ENCODE assay signal across 18 cellular contexts in the genomic region with DNA sequence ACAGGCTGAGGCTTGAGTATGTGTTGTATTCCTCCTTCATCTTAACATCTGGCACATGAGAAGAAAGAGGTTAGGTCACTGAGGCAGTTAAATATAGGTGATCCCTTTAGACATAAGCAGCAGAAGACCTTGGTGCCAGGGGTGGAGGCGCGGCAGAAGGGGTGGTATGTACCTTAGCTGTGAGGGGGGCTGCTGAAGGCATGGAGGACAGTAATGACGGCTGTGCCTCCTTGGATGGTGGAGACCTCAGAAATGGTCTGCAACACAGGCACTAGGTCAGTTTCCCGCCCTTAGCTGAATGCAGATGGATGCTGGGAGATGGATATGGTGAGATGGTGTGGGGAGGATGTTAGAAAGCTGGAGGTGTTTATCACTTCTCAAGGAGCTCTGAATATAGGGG. TPM values are rescaled to one million over a fixed set of nuclear protein-coding genes. Genes with fewer than 3 reads are reported as not detected.
A peak's percentile ranks its signal among the peaks of the same experiment; 100 is the strongest.
DNase-seq lines count a peak whose midpoint lies in the region; ATAC-seq and TF ChIP-seq lines count a peak whose summit lies in the region.
"Had no signal": no experiment of that assay in that cellular context is flagged by ENCODE, and none has a peak within 500 bp of the region (broad histone marks: within the 10 kb centered on the region; RNA-seq: fewer than 3 reads in every experiment).

No MANE protein-coding gene starts in this region.

- 95% methylated on average over 4 of the region's 4 CpGs for WGBS in SK-N-SH (ENCODE audit: low lambda C conversion rate)

- H3F3A ChIP-seq in SK-N-SH (replicated peaks; ENCODE audit: insufficient read depth) (peaks cover 19% of the 10 kb centered on the region), SU-DHL-6 (ENCODE audit: insufficient read depth) (peaks cover 33% of the 10 kb centered on the region)

- TF ChIP-seq RAD21 in SK-N-SH (IDR thresholded peaks at IDR 0.05; ENCODE audit: low read length), result no peak

- ATAC-seq in SK-N-SH treated with all-trans-retinoic acid at 6 μM for 48 hours (no peak), HG03354 (IDR thresholded peaks at IDR 0.05; ENCODE audit: poor library complexity, severe bottlenecking, unreplicated experiment) (no peak), GM19397 (IDR thresholded peaks at IDR 0.05; ENCODE audit: unreplicated experiment) (no peak)
- ATAC-seq: left cardiac atrium had no signal

- H3K4me2 ChIP-seq in SK-N-SH, result no peak overlapping the region
- H3K4me2 ChIP-seq in SU-DHL-6 (ENCODE audit: low read depth, low read length, poor library complexity, severe bottlenecking), result no peak overlapping the region

- H3K36me3 ChIP-seq in SK-N-SH (replicated peaks in 1 of 2; ENCODE audit: control insufficient read depth in 1 of 2, insufficient read depth in 2 of 2, low read length in 1 of 2) (peaks cover 25 to 28% of the 10 kb centered on the region in 2 experiments), SU-DHL-6 (ENCODE audit: low read length) (peaks cover 4% of the 10 kb centered on the region; the same call in 1 of the 2 replicates), stomach smooth muscle (ENCODE audit: control insufficient read depth in 2 of 2, insufficient read depth in 2 of 2, low read length in 2 of 2) (peaks cover 13 to 14% of the 10 kb centered on the region in 2 donors)

- peak overlapping the region in 1 of 2 experiments; percentile 86; a peak in 2 of 4 replicates for H3K27ac ChIP-seq in SK-N-SH (ENCODE audit: low read depth in 2 of 2, low read length in 1 of 2)
- H3K27ac ChIP-seq in SU-DHL-6 (ENCODE audit: low read depth, low read length), result peak overlapping the region; percentile 26; the same call in 1 of the 2 replicates
- peak overlapping the region; percentile 30 for H3K27ac ChIP-seq in layer of hippocampus (ENCODE audit: low read depth, low read length)
- H3K27ac ChIP-seq in stomach smooth muscle (ENCODE audit: low read length), result peak overlapping the region; percentile 71
- H3K27ac ChIP-seq: breast epithelium, C4-2B had no signal

- no peak overlapping the region for H3K4me3 ChIP-seq in SK-N-SH (ENCODE audit: low read depth in 2 of 2, low read length in 1 of 2)
- no peak overlapping the region for H3K4me3 ChIP-seq in SU-DHL-6 (ENCODE audit: insufficient read depth, low read length, poor library complexity, severe bottlenecking)
- H3K4me3 ChIP-seq in stomach smooth muscle (ENCODE audit: low read length in 2 of 2), result peak overlapping the region in 1 of 2 donors; percentile 3
- H3K4me3 ChIP-seq: breast epithelium had no signal

- H3K27me3 ChIP-seq in SK-N-SH (ENCODE audit: insufficient read depth), result no peaks in the 10 kb centered on the region
- H3K27me3 ChIP-seq in SU-DHL-6 (ENCODE audit: low read length), result no peaks in the 10 kb centered on the region
- H3K27me3 ChIP-seq in layer of hippocampus (ENCODE audit: control insufficient read depth, insufficient read depth, low read length), result no peaks in the 10 kb centered on the region
- H3K27me3 ChIP-seq in stomach smooth muscle (ENCODE audit: control insufficient read depth in 1 of 2, insufficient read depth in 2 of 2, low read length in 2 of 2), result no peaks in the 10 kb centered on the region
- H3K27me3 ChIP-seq: breast epithelium had no signal

- no peak for TF ChIP-seq CTCF in SK-N-SH (IDR thresholded peaks at IDR 0.05)
- no peak for TF ChIP-seq CTCF in SU-DHL-6 (IDR thresholded peaks at IDR 0.05; ENCODE audit: insufficient read depth, low read length, poor library complexity, severe bottlenecking)

- TF ChIP-seq EP300 in SK-N-SH (IDR thresholded peaks at IDR 0.05; ENCODE audit: borderline replicate concordance in 1 of 2, low read depth in 1 of 2, low read length in 1 of 2), result no peak

- CTCF ChIA-PET in SK-N-SH (lab: Yijun Ruan, JAX), result interaction anchor here (1.2 to 3.9 kb wide), 2 partner anchors 13 to 31 kb away, joined by 4 to 22 read pairs; no protein-coding TSS in a partner anchor

- H3K9ac ChIP-seq in SK-N-SH (no peak overlapping the region), SU-DHL-6 (ENCODE audit: low read length) (no peak overlapping the region), stomach smooth muscle (ENCODE audit: low read length in 2 of 2) (peak overlapping the region in 1 of 2 donors; percentile 29)

- H4K20me1 ChIP-seq in SK-N-SH (ENCODE audit: insufficient read depth) (peaks cover 24% of the 10 kb centered on the region), SU-DHL-6 (ENCODE audit: low read depth, low read length) (0 out of 2 replicates have a peak, but pooled peaks cover 7% of the 10 kb centered on the region)

- no peaks in the 10 kb centered on the region for H3K9me3 ChIP-seq in SK-N-SH
- H3K9me3 ChIP-seq in SU-DHL-6 (ENCODE audit: insufficient read depth, low read length), result no peaks in the 10 kb centered on the region
- H3K9me3 ChIP-seq in stomach smooth muscle (ENCODE audit: control insufficient read depth in 2 of 2, low read length in 2 of 2), result no peaks in the 10 kb centered on the region
- H3K9me3 ChIP-seq: breast epithelium had no signal

- H3K4me1 ChIP-seq in SK-N-SH (ENCODE audit: control insufficient read depth in 1 of 2, insufficient read depth in 2 of 2, low read depth in 1 of 2, low read length in 1 of 2) (peaks cover 0 to 43% of the 10 kb centered on the region in 2 experiments; a peak in 3 of 4 replicates), stomach smooth muscle (ENCODE audit: control insufficient read depth, insufficient read depth, low read length) (peaks cover 60% of the 10 kb centered on the region)

- POLR2A ChIA-PET in SK-N-SH (lab: Yijun Ruan, JAX), result no interaction called here

- H2AFZ ChIP-seq in SK-N-SH (ENCODE audit: low read depth) (no peak overlapping the region), SU-DHL-6 (ENCODE audit: low read depth, low read length, severe bottlenecking) (no peak overlapping the region)

- H3K9me2 ChIP-seq in SK-N-SH, result no peaks in the 10 kb centered on the region
- no peaks in the 10 kb centered on the region for H3K9me2 ChIP-seq in SU-DHL-6 (replicated peaks; ENCODE audit: insufficient read depth, low read length)

- peaks cover 31% of the 10 kb centered on the region for H3K79me2 ChIP-seq in SK-N-SH (ENCODE audit: insufficient read depth)
- H3K79me2 ChIP-seq in SU-DHL-6 (ENCODE audit: insufficient read depth, low read length), result no peaks in the 10 kb centered on the region

- DNase-seq in SK-N-SH, result peak; percentile 9
- DNase-seq in NCI-H2081 treated with DMSO at 0.1 percent for 48 hours (lab: John Stamatoyannopoulos, UW), result no peak
- DNase-seq: activated naive CD4-positive, alpha-beta T cell treated with anti-CD3 and anti-CD28 coated beads, Interleukin-2, amount 10 ng/mL, durations not matched to agents 7 days and 5 days; effector CD4-positive, alpha-beta T cell; hippocampal formation; left cardiac atrium; NCI-H1436; NCI-H510A; retina; stimulated activated CD4-positive, alpha-beta T cell treated with anti-CD3 and anti-CD28 coated beads, Interleukin-2, amount 100 ng/mL, for 24 hours had no signal

TF ChIP-seq in SK-N-SH, 30 proteins besides CTCF, POLR2A, EP300 and RAD21 (continues in another document):
- TF ChIP-seq NRF1 (IDR thresholded peaks at IDR 0.05; ENCODE audit: low read depth, low read length), result no peak

TF ChIP-seq in SK-N-SH treated with all-trans-retinoic acid at 6 μM for 48 hours, 23 proteins besides CTCF, POLR2A, EP300 and RAD21:
- TF ChIP-seq, protein P1, sequence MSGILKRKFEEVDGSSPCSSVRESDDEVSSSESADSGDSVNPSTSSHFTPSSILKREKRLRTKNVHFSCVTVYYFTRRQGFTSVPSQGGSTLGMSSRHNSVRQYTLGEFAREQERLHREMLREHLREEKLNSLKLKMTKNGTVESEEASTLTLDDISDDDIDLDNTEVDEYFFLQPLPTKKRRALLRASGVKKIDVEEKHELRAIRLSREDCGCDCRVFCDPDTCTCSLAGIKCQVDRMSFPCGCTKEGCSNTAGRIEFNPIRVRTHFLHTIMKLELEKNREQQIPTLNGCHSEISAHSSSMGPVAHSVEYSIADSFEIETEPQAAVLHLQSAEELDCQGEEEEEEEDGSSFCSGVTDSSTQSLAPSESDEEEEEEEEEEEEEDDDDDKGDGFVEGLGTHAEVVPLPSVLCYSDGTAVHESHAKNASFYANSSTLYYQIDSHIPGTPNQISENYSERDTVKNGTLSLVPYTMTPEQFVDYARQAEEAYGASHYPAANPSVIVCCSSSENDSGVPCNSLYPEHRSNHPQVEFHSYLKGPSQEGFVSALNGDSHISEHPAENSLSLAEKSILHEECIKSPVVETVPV (CRISPR knock-in tag; IDR thresholded peaks at IDR 0.05), result no peak
- TF ChIP-seq ZC3H10 (CRISPR knock-in tag; IDR thresholded peaks at IDR 0.05) (no peak), OSR1 (CRISPR knock-in tag; IDR thresholded peaks at IDR 0.05) (no peak), CSDC2 (CRISPR knock-in tag; IDR thresholded peaks at IDR 0.05) (no peak), PPARA (CRISPR knock-in tag; IDR thresholded peaks at IDR 0.05; ENCODE audit: borderline replicate concordance) (no peak), ZNF70 (CRISPR knock-in tag; IDR thresholded peaks at IDR 0.05) (no peak), GLIS3 (CRISPR knock-in tag; IDR thresholded peaks at IDR 0.05) (no peak), ZFP3 (CRISPR knock-in tag; IDR thresholded peaks at IDR 0.05) (no peak), ISL1 (CRISPR knock-in tag; IDR thresholded peaks at IDR 0.05) (no peak), ARNTL (CRISPR knock-in tag; IDR thresholded peaks at IDR 0.05; ENCODE audit: borderline replicate concordance, low read depth) (no peak)
- TF ChIP-seq, protein P2, sequence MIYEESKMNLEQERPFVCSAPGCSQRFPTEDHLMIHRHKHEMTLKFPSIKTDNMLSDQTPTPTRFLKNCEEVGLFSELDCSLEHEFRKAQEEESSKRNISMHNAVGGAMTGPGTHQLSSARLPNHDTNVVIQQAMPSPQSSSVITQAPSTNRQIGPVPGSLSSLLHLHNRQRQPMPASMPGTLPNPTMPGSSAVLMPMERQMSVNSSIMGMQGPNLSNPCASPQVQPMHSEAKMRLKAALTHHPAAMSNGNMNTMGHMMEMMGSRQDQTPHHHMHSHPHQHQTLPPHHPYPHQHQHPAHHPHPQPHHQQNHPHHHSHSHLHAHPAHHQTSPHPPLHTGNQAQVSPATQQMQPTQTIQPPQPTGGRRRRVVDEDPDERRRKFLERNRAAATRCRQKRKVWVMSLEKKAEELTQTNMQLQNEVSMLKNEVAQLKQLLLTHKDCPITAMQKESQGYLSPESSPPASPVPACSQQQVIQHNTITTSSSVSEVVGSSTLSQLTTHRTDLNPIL (CRISPR knock-in tag; IDR thresholded peaks at IDR 0.05; ENCODE audit: low read depth), result no peak

RNA-seq across cellular contexts. Expression of a gene that starts 1.5 kb away (rescaled TPM):
- 19.5 and 31.5 TPM in 2 replicates for polyA plus RNA-seq in SK-N-SH (2012; rRNA removed)
- polyA plus RNA-seq in SK-N-SH (2012; cell fraction: cytosol; rRNA removed), result 40.3 and 44.6 TPM in 2 replicates
- polyA plus RNA-seq in SK-N-SH (2012; cell fraction: nucleus; rRNA removed), result 28.6 and 29.8 TPM in 2 replicates
